ENCODE assay signal across 1 cellular context in genomic region chr6:15430947-15431405, GRCh38.
TF ChIP-seq lines count a peak whose summit lies in the region.

No MANE protein-coding gene starts in this region.

TF ChIP-seq in HepG2, 621 proteins besides CTCF, POLR2A, EP300 and RAD21 (continues in another document):
- TF ChIP-seq NFKBIZ (CRISPR knock-in tag; IDR thresholded peaks at IDR 0.05) (0 out of 2 replicates have a peak, but pooled peaks have one; percentile 42), DNMT1 (CRISPR knock-in tag; IDR thresholded peaks at IDR 0.05) (no peak), ZBTB34 (CRISPR knock-in tag; IDR thresholded peaks at IDR 0.05) (no peak), YEATS2 (CRISPR knock-in tag; IDR thresholded peaks at IDR 0.05; ENCODE audit: borderline replicate concordance) (no peak), ETV5 (CRISPR knock-in tag; IDR thresholded peaks at IDR 0.05; ENCODE audit: borderline replicate concordance) (peak; percentile 66; the same call in 1 of the 2 replicates), ZNF503 (CRISPR knock-in tag; IDR thresholded peaks at IDR 0.05) (no peak), ZNF446 (CRISPR knock-in tag; IDR thresholded peaks at IDR 0.05) (no peak), KMT2B (CRISPR knock-in tag; IDR thresholded peaks at IDR 0.05) (no peak), GFI1 (CRISPR knock-in tag; IDR thresholded peaks at IDR 0.05; ENCODE audit: borderline replicate concordance) (no peak), IRX3 (CRISPR knock-in tag; IDR thresholded peaks at IDR 0.05; ENCODE audit: borderline replicate concordance, low read depth) (no peak), GLI4 (CRISPR knock-in tag; IDR thresholded peaks at IDR 0.05; ENCODE audit: borderline replicate concordance) (no peak), NFKB2 (CRISPR knock-in tag; IDR thresholded peaks at IDR 0.05; ENCODE audit: borderline replicate concordance) (no peak), NAIF1 (CRISPR knock-in tag; IDR thresholded peaks at IDR 0.05; ENCODE audit: borderline replicate concordance) (no peak), XBP1 (CRISPR knock-in tag; IDR thresholded peaks at IDR 0.05) (no peak), DZIP1 (CRISPR knock-in tag; IDR thresholded peaks at IDR 0.05) (no peak), NR2F6 (IDR thresholded peaks at IDR 0.05) (no peak), NR2F6 (CRISPR knock-in tag; IDR thresholded peaks at IDR 0.05) (peak; percentile 20; the same call in 1 of the 2 replicates), POLR2G (IDR thresholded peaks at IDR 0.05; ENCODE audit: low read depth, low read length) (no peak), NCOA2 (CRISPR knock-in tag; IDR thresholded peaks at IDR 0.05) (peak; percentile 39; the same call in 1 of the 2 replicates), SRSF1 (optimal IDR thresholded peaks at IDR 0.05; ENCODE audit: low read depth, low read length) (no peak), PATZ1 (CRISPR knock-in tag; IDR thresholded peaks at IDR 0.05) (peak; percentile 54), NR3C1 (CRISPR knock-in tag; IDR thresholded peaks at IDR 0.05) (no peak), ZMYM4 (CRISPR knock-in tag; IDR thresholded peaks at IDR 0.05) (no peak)
- TF ChIP-seq, protein P1, sequence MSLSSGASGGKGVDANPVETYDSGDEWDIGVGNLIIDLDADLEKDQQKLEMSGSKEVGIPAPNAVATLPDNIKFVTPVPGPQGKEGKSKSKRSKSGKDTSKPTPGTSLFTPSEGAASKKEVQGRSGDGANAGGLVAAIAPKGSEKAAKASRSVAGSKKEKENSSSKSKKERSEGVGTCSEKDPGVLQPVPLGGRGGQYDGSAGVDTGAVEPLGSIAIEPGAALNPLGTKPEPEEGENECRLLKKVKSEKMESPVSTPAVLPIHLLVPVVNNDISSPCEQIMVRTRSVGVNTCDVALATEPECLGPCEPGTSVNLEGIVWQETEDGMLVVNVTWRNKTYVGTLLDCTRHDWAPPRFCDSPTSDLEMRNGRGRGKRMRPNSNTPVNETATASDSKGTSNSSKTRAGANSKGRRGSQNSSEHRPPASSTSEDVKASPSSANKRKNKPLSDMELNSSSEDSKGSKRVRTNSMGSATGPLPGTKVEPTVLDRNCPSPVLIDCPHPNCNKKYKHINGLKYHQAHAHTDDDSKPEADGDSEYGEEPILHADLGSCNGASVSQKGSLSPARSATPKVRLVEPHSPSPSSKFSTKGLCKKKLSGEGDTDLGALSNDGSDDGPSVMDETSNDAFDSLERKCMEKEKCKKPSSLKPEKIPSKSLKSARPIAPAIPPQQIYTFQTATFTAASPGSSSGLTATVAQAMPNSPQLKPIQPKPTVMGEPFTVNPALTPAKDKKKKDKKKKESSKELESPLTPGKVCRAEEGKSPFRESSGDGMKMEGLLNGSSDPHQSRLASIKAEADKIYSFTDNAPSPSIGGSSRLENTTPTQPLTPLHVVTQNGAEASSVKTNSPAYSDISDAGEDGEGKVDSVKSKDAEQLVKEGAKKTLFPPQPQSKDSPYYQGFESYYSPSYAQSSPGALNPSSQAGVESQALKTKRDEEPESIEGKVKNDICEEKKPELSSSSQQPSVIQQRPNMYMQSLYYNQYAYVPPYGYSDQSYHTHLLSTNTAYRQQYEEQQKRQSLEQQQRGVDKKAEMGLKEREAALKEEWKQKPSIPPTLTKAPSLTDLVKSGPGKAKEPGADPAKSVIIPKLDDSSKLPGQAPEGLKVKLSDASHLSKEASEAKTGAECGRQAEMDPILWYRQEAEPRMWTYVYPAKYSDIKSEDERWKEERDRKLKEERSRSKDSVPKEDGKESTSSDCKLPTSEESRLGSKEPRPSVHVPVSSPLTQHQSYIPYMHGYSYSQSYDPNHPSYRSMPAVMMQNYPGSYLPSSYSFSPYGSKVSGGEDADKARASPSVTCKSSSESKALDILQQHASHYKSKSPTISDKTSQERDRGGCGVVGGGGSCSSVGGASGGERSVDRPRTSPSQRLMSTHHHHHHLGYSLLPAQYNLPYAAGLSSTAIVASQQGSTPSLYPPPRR (CRISPR knock-in tag; IDR thresholded peaks at IDR 0.05; ENCODE audit: borderline replicate concordance): no peak
- TF ChIP-seq, protein P2, sequence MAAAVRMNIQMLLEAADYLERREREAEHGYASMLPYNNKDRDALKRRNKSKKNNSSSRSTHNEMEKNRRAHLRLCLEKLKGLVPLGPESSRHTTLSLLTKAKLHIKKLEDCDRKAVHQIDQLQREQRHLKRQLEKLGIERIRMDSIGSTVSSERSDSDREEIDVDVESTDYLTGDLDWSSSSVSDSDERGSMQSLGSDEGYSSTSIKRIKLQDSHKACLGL (CRISPR knock-in tag; IDR thresholded peaks at IDR 0.05): no peak
- TF ChIP-seq, protein P3, sequence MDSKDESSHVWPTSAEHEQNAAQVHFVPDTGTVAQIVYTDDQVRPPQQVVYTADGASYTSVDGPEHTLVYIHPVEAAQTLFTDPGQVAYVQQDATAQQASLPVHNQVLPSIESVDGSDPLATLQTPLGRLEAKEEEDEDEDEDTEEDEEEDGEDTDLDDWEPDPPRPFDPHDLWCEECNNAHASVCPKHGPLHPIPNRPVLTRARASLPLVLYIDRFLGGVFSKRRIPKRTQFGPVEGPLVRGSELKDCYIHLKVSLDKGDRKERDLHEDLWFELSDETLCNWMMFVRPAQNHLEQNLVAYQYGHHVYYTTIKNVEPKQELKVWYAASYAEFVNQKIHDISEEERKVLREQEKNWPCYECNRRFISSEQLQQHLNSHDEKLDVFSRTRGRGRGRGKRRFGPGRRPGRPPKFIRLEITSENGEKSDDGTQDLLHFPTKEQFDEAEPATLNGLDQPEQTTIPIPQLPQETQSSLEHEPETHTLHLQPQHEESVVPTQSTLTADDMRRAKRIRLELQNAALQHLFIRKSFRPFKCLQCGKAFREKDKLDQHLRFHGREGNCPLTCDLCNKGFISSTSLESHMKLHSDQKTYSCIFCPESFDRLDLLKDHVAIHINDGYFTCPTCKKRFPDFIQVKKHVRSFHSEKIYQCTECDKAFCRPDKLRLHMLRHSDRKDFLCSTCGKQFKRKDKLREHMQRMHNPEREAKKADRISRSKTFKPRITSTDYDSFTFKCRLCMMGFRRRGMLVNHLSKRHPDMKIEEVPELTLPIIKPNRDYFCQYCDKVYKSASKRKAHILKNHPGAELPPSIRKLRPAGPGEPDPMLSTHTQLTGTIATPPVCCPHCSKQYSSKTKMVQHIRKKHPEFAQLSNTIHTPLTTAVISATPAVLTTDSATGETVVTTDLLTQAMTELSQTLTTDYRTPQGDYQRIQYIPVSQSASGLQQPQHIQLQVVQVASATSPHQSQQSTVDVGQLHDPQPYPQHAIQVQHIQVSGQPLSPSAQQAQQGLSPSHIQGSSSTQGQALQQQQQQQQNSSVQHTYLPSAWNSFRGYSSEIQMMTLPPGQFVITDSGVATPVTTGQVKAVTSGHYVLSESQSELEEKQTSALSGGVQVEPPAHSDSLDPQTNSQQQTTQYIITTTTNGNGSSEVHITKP (CRISPR knock-in tag; IDR thresholded peaks at IDR 0.05; ENCODE audit: low read depth): peak; percentile 64; the same call in 1 of the 2 replicates
- TF ChIP-seq, protein P4, sequence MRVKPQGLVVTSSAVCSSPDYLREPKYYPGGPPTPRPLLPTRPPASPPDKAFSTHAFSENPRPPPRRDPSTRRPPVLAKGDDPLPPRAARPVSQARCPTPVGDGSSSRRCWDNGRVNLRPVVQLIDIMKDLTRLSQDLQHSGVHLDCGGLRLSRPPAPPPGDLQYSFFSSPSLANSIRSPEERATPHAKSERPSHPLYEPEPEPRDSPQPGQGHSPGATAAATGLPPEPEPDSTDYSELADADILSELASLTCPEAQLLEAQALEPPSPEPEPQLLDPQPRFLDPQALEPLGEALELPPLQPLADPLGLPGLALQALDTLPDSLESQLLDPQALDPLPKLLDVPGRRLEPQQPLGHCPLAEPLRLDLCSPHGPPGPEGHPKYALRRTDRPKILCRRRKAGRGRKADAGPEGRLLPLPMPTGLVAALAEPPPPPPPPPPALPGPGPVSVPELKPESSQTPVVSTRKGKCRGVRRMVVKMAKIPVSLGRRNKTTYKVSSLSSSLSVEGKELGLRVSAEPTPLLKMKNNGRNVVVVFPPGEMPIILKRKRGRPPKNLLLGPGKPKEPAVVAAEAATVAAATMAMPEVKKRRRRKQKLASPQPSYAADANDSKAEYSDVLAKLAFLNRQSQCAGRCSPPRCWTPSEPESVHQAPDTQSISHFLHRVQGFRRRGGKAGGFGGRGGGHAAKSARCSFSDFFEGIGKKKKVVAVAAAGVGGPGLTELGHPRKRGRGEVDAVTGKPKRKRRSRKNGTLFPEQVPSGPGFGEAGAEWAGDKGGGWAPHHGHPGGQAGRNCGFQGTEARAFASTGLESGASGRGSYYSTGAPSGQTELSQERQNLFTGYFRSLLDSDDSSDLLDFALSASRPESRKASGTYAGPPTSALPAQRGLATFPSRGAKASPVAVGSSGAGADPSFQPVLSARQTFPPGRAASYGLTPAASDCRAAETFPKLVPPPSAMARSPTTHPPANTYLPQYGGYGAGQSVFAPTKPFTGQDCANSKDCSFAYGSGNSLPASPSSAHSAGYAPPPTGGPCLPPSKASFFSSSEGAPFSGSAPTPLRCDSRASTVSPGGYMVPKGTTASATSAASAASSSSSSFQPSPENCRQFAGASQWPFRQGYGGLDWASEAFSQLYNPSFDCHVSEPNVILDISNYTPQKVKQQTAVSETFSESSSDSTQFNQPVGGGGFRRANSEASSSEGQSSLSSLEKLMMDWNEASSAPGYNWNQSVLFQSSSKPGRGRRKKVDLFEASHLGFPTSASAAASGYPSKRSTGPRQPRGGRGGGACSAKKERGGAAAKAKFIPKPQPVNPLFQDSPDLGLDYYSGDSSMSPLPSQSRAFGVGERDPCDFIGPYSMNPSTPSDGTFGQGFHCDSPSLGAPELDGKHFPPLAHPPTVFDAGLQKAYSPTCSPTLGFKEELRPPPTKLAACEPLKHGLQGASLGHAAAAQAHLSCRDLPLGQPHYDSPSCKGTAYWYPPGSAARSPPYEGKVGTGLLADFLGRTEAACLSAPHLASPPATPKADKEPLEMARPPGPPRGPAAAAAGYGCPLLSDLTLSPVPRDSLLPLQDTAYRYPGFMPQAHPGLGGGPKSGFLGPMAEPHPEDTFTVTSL (CRISPR knock-in tag; IDR thresholded peaks at IDR 0.05; ENCODE audit: borderline replicate concordance): no peak
